In the genomic region with DNA sequence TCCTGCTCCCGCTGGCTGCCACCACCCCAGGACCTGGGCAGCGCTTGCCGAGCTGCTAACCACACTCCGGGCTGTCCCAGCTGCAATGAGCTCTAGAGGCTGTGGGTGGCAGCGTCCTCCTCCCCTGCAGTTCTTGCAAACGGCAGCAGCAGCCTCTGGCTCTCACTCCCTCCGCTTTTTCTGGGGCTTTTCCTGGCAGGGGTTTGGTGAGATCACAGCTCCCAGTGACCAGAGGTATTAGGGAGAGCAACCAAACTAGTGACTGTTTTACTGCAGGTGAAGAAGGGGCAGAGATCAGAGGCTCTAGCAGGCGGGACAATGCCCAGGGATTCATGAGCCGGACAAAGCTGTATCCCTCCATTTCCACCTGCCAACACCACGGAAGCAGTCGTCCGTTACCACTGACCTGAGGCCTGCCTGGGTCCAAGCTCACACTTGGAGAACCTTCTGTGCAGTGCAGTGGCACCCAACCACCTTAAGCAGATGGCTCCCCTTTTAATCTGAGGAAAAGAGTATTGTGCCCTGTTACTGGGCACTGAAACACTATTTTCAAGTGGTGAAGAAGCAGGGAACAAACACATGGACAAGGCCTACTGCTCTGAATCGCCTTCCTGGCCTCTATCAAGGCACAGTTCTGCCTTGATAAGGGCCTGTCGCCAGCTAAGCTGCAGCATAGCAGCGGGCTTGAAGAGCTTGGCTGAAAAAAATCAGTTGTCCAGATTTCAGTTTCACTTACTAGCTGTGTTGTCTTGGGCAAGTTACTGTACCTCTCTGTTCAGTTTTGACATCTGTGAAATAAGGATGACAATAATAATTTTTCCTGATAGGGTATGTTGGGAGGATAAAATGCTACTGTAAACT, we compare ENCODE assay signal across 8 cellular contexts. TPM values are rescaled to one million over a fixed set of nuclear protein-coding genes. Genes with fewer than 3 reads are reported as not detected.
DNase-seq lines count a peak whose midpoint lies in the region; ATAC-seq, FAIRE-seq and TF ChIP-seq lines count a peak whose summit lies in the region.

A gene (minus strand): TSS at position 87 of the 861 bp plus-strand sequence. CDS start 95 bp downstream, outside the sequence.

- no peaks in the 10 kb centered on the region for H3K9me3 ChIP-seq in DOHH2 (ENCODE audit: control insufficient read depth, insufficient read depth, low read length)
- H3K9me3 ChIP-seq in Karpas-422 (ENCODE audit: low read length) = no peaks in the 10 kb centered on the region
- H3K9me3 ChIP-seq in pancreas = no peaks in the 10 kb centered on the region
- no peaks in the 10 kb centered on the region for H3K9me3 ChIP-seq in tibial nerve

- TF ChIP-seq POLR2A in tibial nerve (IDR thresholded peaks at IDR 0.05) = no peak

- intact Hi-C loops in Right ventricle myocardium superior (cut with DNase I) (no loop called here), pancreas (cut with DNase I) (no loop called here)

- H2AFZ ChIP-seq in Karpas-422 (ENCODE audit: low read length) = no peak within 1 kb of the TSS

- no peak within 1 kb of the TSS for H3K9ac ChIP-seq in Karpas-422 (ENCODE audit: low read length)

- H3K27me3 ChIP-seq in DOHH2 (ENCODE audit: control insufficient read depth, low read length) (peaks cover 44% of the 10 kb centered on the region), Karpas-422 (ENCODE audit: low read length) (no peaks in the 10 kb centered on the region), pancreas (peaks cover 0 to 4% (median 0%) of the 10 kb centered on the region in 4 donors), tibial nerve (peaks cover 0 to 15% of the 10 kb centered on the region in 2 donors)

- H3K36me3 ChIP-seq in DOHH2 (ENCODE audit: control insufficient read depth, low read length) (no peaks in the 10 kb centered on the region), Karpas-422 (ENCODE audit: insufficient read depth, low read length) (no peaks in the 10 kb centered on the region), pancreas (no peaks in the 10 kb centered on the region), tibial nerve (no peaks in the 10 kb centered on the region)

- H3K4me3 ChIP-seq in DOHH2 (ENCODE audit: low read length) = no peak within 1 kb of the TSS
- H3K4me3 ChIP-seq in Karpas-422 (ENCODE audit: low read length) = no peak within 1 kb of the TSS
- peak within 1 kb of the TSS in 1 of 4 donors; percentile 32 for H3K4me3 ChIP-seq in pancreas
- H3K4me3 ChIP-seq in tibial nerve = peak within 1 kb of the TSS in 1 of 4 donors; percentile 21

- ATAC-seq in GM21723 (IDR thresholded peaks at IDR 0.05; ENCODE audit: unreplicated experiment) = peak; percentile 97
- peak; percentile 97 for ATAC-seq in Right ventricle myocardium superior (ENCODE audit: poor library complexity)
- peak; percentile 99 to 100 (median 100) for ATAC-seq in pancreas

- TF ChIP-seq CTCF in DOHH2 (IDR thresholded peaks at IDR 0.05; ENCODE audit: low read depth, low read length, poor library complexity, severe bottlenecking) = peak; percentile 56
- TF ChIP-seq CTCF in pancreas (IDR thresholded peaks at IDR 0.05) = peak; percentile 6 to 37 (median 23)
- peak; percentile 21 to 64 (median 45) for TF ChIP-seq CTCF in tibial nerve (IDR thresholded peaks at IDR 0.05)

- 18 to 20% methylated on average over 15 of the region's 15 CpGs for WGBS in pancreas, 2 donors
- 30 to 38% methylated on average over 13 to 15 of the region's 15 CpGs for WGBS in tibial nerve, 2 donors

- no peaks in the 10 kb centered on the region for H3K9me2 ChIP-seq in DOHH2 (replicated peaks; ENCODE audit: control insufficient read depth, low read length)
- no peaks in the 10 kb centered on the region for H3K9me2 ChIP-seq in Karpas-422 (replicated peaks; ENCODE audit: insufficient read depth, low read length)

- no peak for FAIRE-seq in pancreas (lab: Jason Lieb, UNC)

- H3K4me1 ChIP-seq in DOHH2 (ENCODE audit: control insufficient read depth, low read length) = no peaks in the 10 kb centered on the region
- H3K4me1 ChIP-seq in Karpas-422 (ENCODE audit: low read length) = no peaks in the 10 kb centered on the region
- H3K4me1 ChIP-seq in pancreas = no peaks in the 10 kb centered on the region
- H3K4me1 ChIP-seq in tibial nerve = peaks cover 0 to 14% (median 6%) of the 10 kb centered on the region in 4 donors

- TF ChIP-seq EP300 in tibial nerve (IDR thresholded peaks at IDR 0.05) = no peak

- no peaks in the 10 kb centered on the region for H4K20me1 ChIP-seq in DOHH2 (ENCODE audit: control insufficient read depth, insufficient read depth, low read depth, low read length)
- no peaks in the 10 kb centered on the region for H4K20me1 ChIP-seq in Karpas-422 (ENCODE audit: insufficient read depth, low read depth, low read length)

- no peaks in the 10 kb centered on the region for H3F3A ChIP-seq in DOHH2 (ENCODE audit: control insufficient read depth, insufficient read depth)

- H3K79me2 ChIP-seq in DOHH2 (ENCODE audit: control insufficient read depth, low read length) = no peaks in the 10 kb centered on the region
- no peaks in the 10 kb centered on the region for H3K79me2 ChIP-seq in Karpas-422 (ENCODE audit: low read length)

- peak within 1 kb of the TSS; percentile 31 for H3K4me2 ChIP-seq in DOHH2 (ENCODE audit: low read length)
- H3K4me2 ChIP-seq in Karpas-422 (ENCODE audit: low read depth, low read length, poor library complexity, severe bottlenecking) = no peak within 1 kb of the TSS

- DNase-seq in Karpas-422 (peak; percentile 57), SKM-1 (lab: John Stamatoyannopoulos, UW; ENCODE audit: unreplicated experiment) (peak; percentile 85), Right ventricle myocardium superior (peak; percentile 86), pancreas (peak; percentile 67 to 92 (median 77)), tibial nerve (ENCODE audit: low spot score in 2 of 2) (peak; percentile 25 to 39)
- peak; percentile 81 for DNase-seq in activated naive CD4-positive, alpha-beta T cell treated with anti-CD3 and anti-CD28 coated beads, Interleukin-2, amount 50 U/mL, for 16 hours

- H3K27ac ChIP-seq in DOHH2 (ENCODE audit: low read depth, low read length) (no peak within 1 kb of the TSS), Karpas-422 (ENCODE audit: low read length) (no peak within 1 kb of the TSS), pancreas (peak within 1 kb of the TSS in 2 of 4 donors; percentile 6 to 34), tibial nerve (no peak within 1 kb of the TSS)

RNA-seq across cellular contexts. Expression of the gene that starts here (rescaled TPM):
- not detected in 2 replicates for total RNA-seq in Karpas-422 (2014; rRNA removed; shearing (Covaris generic); ENCODE audit: low replicate concordance)
- total RNA-seq in Right ventricle myocardium superior (21.2 TPM), pancreas (1 to 10 TPM in 5 of 6 donors, under 1 TPM in 1; 0.94 to 9.0 (median 6.1) TPM), tibial nerve (under 1 TPM in 3 of 4 donors, not detected in 1; 0.42 to 0.98 (median 0.60) TPM)
- 1 to 10 TPM; 3.0 to 5.8 TPM for polyA plus RNA-seq in pancreas

Comparison
In these comparisons a context has a peak if more than half of its experiments do, and no peak if none do; other contexts are left out.
1. Peak in DNase-seq in Karpas-422; RNA of the gene not detected or under 1 TPM.
2. Peak in DNase-seq in tibial nerve; RNA of the gene not detected or under 1 TPM.
3. DNase-seq: peak in every context shown above with its lines; median percentile 86 in Right ventricle myocardium superior; 85 in SKM-1; 81 in activated naive CD4-positive, alpha-beta T cell treated with anti-CD3 and anti-CD28 coated beads, Interleukin-2, amount 50 U/mL, for 16 hours; 77 in pancreas; 57 in Karpas-422; 32 in tibial nerve.